ENCODE assay signal across 1 cellular context in the genomic region with DNA sequence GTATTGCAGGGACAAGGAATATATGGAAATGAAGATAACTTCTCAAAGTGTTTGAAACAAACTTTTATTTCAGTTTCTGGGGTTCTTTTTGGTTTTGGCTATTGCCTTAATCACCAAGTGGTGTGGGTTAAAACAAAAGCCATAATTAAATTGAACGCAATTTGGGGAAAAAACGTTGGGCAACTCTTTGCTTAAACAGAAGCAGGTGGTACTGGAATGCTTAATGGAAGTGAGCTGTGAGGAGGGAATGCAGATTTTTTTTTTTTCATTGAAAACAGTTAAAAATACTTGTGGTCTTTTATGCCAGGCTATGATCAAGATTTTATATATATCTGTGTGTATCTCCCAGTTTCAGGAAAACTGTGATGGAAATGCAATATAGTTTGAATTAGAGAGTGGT.
TF ChIP-seq lines count a peak whose summit lies in the region.

No MANE protein-coding gene starts in this region.

TF ChIP-seq in IMR-90, 13 proteins besides CTCF, POLR2A, EP300 and RAD21:
- TF ChIP-seq, protein P1, sequence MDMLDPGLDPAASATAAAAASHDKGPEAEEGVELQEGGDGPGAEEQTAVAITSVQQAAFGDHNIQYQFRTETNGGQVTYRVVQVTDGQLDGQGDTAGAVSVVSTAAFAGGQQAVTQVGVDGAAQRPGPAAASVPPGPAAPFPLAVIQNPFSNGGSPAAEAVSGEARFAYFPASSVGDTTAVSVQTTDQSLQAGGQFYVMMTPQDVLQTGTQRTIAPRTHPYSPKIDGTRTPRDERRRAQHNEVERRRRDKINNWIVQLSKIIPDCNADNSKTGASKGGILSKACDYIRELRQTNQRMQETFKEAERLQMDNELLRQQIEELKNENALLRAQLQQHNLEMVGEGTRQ (IDR thresholded peaks at IDR 0.05; ENCODE audit: low read depth, low read length): no peak
- TF ChIP-seq, protein P2, sequence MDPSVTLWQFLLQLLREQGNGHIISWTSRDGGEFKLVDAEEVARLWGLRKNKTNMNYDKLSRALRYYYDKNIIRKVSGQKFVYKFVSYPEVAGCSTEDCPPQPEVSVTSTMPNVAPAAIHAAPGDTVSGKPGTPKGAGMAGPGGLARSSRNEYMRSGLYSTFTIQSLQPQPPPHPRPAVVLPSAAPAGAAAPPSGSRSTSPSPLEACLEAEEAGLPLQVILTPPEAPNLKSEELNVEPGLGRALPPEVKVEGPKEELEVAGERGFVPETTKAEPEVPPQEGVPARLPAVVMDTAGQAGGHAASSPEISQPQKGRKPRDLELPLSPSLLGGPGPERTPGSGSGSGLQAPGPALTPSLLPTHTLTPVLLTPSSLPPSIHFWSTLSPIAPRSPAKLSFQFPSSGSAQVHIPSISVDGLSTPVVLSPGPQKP (IDR thresholded peaks at IDR 0.05; ENCODE audit: borderline replicate concordance, low read depth, low read length): no peak
- TF ChIP-seq NFE2L2 (IDR thresholded peaks at IDR 0.05; ENCODE audit: low read depth, low read length): no peak
- TF ChIP-seq MAZ (IDR thresholded peaks at IDR 0.05; ENCODE audit: borderline replicate concordance, low read depth, low read length): no peak
- no peak for TF ChIP-seq BHLHE40 (IDR thresholded peaks at IDR 0.05; ENCODE audit: low read depth, low read length)
- no peak for TF ChIP-seq RCOR1 (IDR thresholded peaks at IDR 0.05; ENCODE audit: insufficient replicate concordance, low read length)
- TF ChIP-seq SMC3 (IDR thresholded peaks at IDR 0.05; ENCODE audit: low read depth, low read length): no peak
- TF ChIP-seq FOS (IDR thresholded peaks at IDR 0.05; ENCODE audit: low read depth, low read length): no peak
- TF ChIP-seq CHD1 (IDR thresholded peaks at IDR 0.05; ENCODE audit: low read depth, low read length): no peak
- TF ChIP-seq RFX5 (IDR thresholded peaks at IDR 0.05; ENCODE audit: low read depth, low read length): no peak
- no peak for TF ChIP-seq MXI1 (IDR thresholded peaks at IDR 0.05; ENCODE audit: borderline replicate concordance, low read depth, low read length)
TF ChIP-seq in IMR-90: peak in this region for 0.
